Comparison of ENCODE assay signal across 2 cellular contexts in the genomic region with DNA sequence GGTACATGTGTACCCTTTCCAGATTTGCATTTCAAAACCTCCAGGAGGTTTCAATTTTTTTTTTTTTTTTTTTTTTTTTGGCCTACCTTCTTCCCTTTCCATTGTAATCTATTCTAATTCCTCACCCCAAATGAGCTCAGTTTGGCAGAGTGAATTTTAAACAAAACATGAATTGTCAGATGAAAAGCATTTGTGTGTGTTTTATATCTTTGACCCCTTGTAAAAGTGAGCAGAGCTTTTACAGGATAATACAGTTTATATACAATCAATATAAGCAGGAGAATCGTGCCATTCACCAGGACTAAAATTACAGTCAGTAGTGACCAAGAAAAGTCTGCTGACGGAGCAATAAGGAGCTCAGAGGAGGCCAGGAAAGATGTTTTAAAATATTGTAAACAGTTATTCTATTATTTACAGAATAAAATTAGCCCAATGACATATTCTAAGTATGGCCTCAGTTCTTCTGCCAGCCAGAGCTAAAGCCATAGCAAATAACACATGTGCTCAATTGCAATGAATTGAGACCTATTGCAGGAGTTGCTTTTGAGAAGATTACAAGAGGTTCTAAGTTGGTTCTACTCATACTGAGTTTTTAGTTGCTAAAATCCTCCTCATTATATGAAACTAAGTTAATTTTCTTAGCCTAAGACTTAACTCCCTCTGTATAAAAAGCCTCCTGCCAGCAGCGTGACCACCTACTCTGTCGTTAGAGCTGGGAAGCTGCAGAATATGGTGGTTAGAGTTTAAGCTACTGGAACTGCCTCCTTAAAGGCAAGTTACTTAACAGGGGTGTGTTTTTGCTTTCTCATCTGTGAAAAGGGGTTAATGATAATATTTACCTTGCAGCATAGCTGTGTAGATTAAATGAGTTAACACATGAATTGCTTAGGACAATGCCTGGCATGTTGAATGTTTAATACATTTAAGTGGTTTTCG.
TF ChIP-seq lines count a peak whose summit lies in the region.

No MANE protein-coding gene starts in this region.

TF ChIP-seq in HepG2, 621 proteins besides CTCF, POLR2A, EP300 and RAD21:
- TF ChIP-seq ZNF652 (CRISPR knock-in tag; IDR thresholded peaks at IDR 0.05; ENCODE audit: borderline replicate concordance, low read depth) (peak; percentile 35; the same call in 1 of the 2 replicates), TBL1XR1 (IDR thresholded peaks at IDR 0.05; ENCODE audit: borderline replicate concordance, low read length, partially characterized antibody) (no peak)
- TF ChIP-seq, protein P1, sequence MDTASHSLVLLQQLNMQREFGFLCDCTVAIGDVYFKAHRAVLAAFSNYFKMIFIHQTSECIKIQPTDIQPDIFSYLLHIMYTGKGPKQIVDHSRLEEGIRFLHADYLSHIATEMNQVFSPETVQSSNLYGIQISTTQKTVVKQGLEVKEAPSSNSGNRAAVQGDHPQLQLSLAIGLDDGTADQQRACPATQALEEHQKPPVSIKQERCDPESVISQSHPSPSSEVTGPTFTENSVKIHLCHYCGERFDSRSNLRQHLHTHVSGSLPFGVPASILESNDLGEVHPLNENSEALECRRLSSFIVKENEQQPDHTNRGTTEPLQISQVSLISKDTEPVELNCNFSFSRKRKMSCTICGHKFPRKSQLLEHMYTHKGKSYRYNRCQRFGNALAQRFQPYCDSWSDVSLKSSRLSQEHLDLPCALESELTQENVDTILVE (CRISPR knock-in tag; IDR thresholded peaks at IDR 0.05): no peak

TF ChIP-seq in endothelial cell of umbilical vein, 7 proteins besides CTCF, POLR2A, EP300 and RAD21:
- TF ChIP-seq GATA2 (IDR thresholded peaks at IDR 0.05; ENCODE audit: insufficient read depth, insufficient read length, low read depth, low read length) (peak; percentile 7), POLR2AphosphoS5 (IDR thresholded peaks at IDR 0.05; ENCODE audit: insufficient read depth, low read depth, low read length) (no peak)
